ENCODE assay signal across 21 cellular contexts in the genomic region with DNA sequence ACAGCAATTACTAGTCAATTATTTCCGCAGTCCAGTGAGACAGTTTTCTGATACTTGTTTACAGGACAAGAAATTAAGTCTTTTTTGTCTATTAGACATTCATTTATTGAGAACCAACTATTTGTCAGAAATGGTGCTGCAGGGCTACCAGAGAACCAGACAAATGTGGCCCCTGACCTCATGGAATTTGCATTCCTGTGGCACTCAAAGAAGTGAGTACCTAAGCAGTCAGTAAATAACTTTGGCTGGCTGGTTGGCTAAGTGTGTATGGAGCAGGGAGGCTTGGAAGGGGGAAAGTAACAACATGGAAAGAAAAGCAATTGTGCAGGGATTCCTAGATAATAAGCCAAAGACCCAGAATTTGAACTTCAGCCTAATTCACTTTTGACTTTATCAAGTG.
"Had no signal": no experiment of that assay in that cellular context is flagged by ENCODE, and none has a peak within 500 bp of the region (broad histone marks: within the 10 kb centered on the region; RNA-seq: fewer than 3 reads in every experiment).

No MANE protein-coding gene starts in this region.

- ATAC-seq: activated CD4-positive, alpha-beta T cell treated with anti-CD3 and anti-CD28 coated beads for 36 hours; activated CD8-positive, alpha-beta memory T cell treated with anti-CD3 and anti-CD28 coated beads, Interleukin-2, amount 10 ng/mL, durations not matched to agents 7 days and 5 days; activated CD8-positive, alpha-beta T cell treated with anti-CD3 and anti-CD28 coated beads, Interleukin-2, amount 10 ng/mL, durations not matched to agents 7 days and 5 days; body of pancreas; left ventricle myocardium superior; psoas muscle; right cardiac atrium had no signal

- H3K79me2 ChIP-seq: parathyroid adenoma had no signal

- H3K36me3 Mint-ChIP-seq: activated CD8-positive, alpha-beta memory T cell treated with anti-CD3 and anti-CD28 coated beads, Interleukin-2, amount 10 ng/mL, durations not matched to agents 7 days and 5 days had no signal

- H3K4me1 ChIP-seq: body of pancreas, colonic mucosa, esophagus squamous epithelium, parathyroid adenoma, psoas muscle, tibial nerve had no signal

- H3K9me3 Mint-ChIP-seq: neural crest cell had no signal

- H3K36me3 ChIP-seq: colonic mucosa, esophagus squamous epithelium, tibial nerve had no signal

- H3K4me3 ChIP-seq: body of pancreas, colonic mucosa, esophagus squamous epithelium, psoas muscle, tibial nerve had no signal

- H3K9ac ChIP-seq: parathyroid adenoma had no signal

- H3K27ac ChIP-seq: body of pancreas, colonic mucosa, epithelial cell of prostate, esophagus squamous epithelium, parathyroid adenoma, psoas muscle, tibial nerve had no signal

- H3K9me3 ChIP-seq: body of pancreas, colonic mucosa, esophagus squamous epithelium, psoas muscle, tibial nerve had no signal

- H3K27ac Mint-ChIP-seq: activated CD4-positive, alpha-beta T cell treated with anti-CD3 and anti-CD28 coated beads for 36 hours; activated CD8-positive, alpha-beta memory T cell treated with anti-CD3 and anti-CD28 coated beads, Interleukin-2, amount 10 ng/mL, durations not matched to agents 7 days and 5 days had no signal

- H2AFZ ChIP-seq: parathyroid adenoma had no signal

- H3K4me1 Mint-ChIP-seq: neural crest cell had no signal

- H3K27me3 Mint-ChIP-seq: activated CD4-positive, alpha-beta T cell treated with anti-CD3 and anti-CD28 coated beads for 36 hours; activated CD8-positive, alpha-beta memory T cell treated with anti-CD3 and anti-CD28 coated beads, Interleukin-2, amount 10 ng/mL, durations not matched to agents 7 days and 5 days had no signal

- H3K27me3 ChIP-seq: body of pancreas, colonic mucosa, esophagus squamous epithelium, tibial nerve had no signal

- H3K4me3 Mint-ChIP-seq: activated CD4-positive, alpha-beta T cell treated with anti-CD3 and anti-CD28 coated beads for 36 hours; activated CD8-positive, alpha-beta memory T cell treated with anti-CD3 and anti-CD28 coated beads, Interleukin-2, amount 10 ng/mL, durations not matched to agents 7 days and 5 days; activated CD8-positive, alpha-beta T cell treated with anti-CD3 and anti-CD28 coated beads, Interleukin-2, amount 10 ng/mL, durations not matched to agents 7 days and 5 days; neural crest cell had no signal

- DNase-seq: activated CD4-positive, alpha-beta T cell treated with anti-CD3 and anti-CD28 coated beads for 36 hours; activated CD4-positive, CD25-positive, alpha-beta regulatory T cell; activated CD8-positive, alpha-beta memory T cell treated with anti-CD3 and anti-CD28 coated beads, Interleukin-2, amount 10 ng/mL, durations not matched to agents 7 days and 5 days; activated CD8-positive, alpha-beta T cell treated with anti-CD3 and anti-CD28 coated beads, Interleukin-2, amount 10 ng/mL, durations not matched to agents 7 days and 5 days; activated naive CD4-positive, alpha-beta T cell treated with Interleukin-2 at 50 U/mL for 16 hours; activated T-cell treated with anti-CD3 and anti-CD28 coated beads, Interleukin-2, amount 50 U/mL, for 48 hours; body of pancreas; cerebellar nuclear complex; colonic mucosa; effector CD8-positive, alpha-beta T cell; esophagus squamous epithelium; left ventricle myocardium superior; occipital lobe; psoas muscle; right cardiac atrium; stimulated activated CD4-positive, alpha-beta T cell treated with anti-CD3 and anti-CD28 coated beads, Interleukin-2, amount 100 ng/mL, for 48 hours; stimulated activated naive CD4-positive, alpha-beta T cell treated with Interleukin-2 at 50 U/mL for 16 hours had no signal
